Comparison of ENCODE assay signal across 11 cellular contexts in the genomic region with DNA sequence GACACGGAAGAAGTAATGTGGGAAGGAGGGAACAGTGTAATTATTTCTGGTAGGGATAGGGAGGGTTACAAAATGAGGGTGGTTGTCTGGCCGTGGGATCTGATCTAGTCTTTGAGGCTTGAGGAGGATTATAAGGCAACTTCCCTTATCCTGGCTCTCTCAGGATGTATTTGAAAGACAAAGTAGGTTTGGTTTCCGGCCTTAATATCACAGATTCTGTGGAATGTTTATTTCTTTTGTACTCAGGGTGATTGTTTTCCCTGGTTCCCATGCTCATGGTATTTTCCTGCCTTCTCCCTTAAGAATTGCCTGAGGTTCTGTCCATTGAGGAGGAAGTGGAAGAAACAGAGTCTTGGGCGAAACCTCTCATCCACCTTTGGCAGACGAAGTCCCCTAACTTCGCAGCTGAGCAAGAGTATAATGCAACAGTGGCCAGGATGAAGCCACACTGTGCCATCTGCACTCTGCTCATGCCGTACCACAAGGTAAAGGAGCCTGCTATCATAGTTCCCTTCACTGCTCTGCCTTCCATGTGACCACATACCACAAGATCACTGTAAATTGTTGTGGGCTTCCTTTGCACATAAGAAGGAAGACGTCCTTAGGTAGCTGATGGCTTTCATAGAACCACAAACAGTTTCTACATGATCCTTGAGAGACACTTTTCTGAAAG.
DNase-seq lines count a peak whose midpoint lies in the region; ATAC-seq, FAIRE-seq and TF ChIP-seq lines count a peak whose summit lies in the region.
"Had no signal": no experiment of that assay in that cellular context is flagged by ENCODE, and none has a peak within 500 bp of the region (broad histone marks: within the 10 kb centered on the region; RNA-seq: fewer than 3 reads in every experiment).

No MANE protein-coding gene starts in this region.

- H3K4me3 ChIP-seq in right lobe of liver (no peak overlapping the region), HepG2 (replicated peaks in 1 of 3; ENCODE audit: insufficient read depth in 1 of 3, low read depth in 2 of 3, low read length in 3 of 3) (no peak overlapping the region), pancreas (no peak overlapping the region)
- H3K4me3 ChIP-seq in Jurkat, Clone E6-1 (ENCODE audit: low read length) = no peak overlapping the region

- no peaks in the 10 kb centered on the region for H3K79me2 ChIP-seq in HepG2 (ENCODE audit: insufficient read depth, low read length)
- H3K79me2 ChIP-seq: parathyroid adenoma had no signal

- BruUV-seq in HepG2 (replicated peaks; lab: Mats Ljungman, UMichigan) = no TSS peak

- DNase-seq in right lobe of liver (no peak), HepG2 (ENCODE audit: low spot score) (no peak), pancreas (no peak), NCI-H1105 (lab: John Stamatoyannopoulos, UW) (no peak)
- DNase-seq in Jurkat, Clone E6-1 (ENCODE audit: low read depth, low spot score) = peak; percentile 96
- peak; percentile 32 for DNase-seq in activated T-helper 2 cell treated with anti-CD3 and anti-CD28 coated beads, Interferon-gamma antibody, Interleukin-2, Interleukin-4, amounts not matched to agents 10 μg/mL and 5 μg/mL and 100 μg/mL, durations not matched to agents 14 hours and 24 hours and 36 hours (ENCODE audit: low spot score)
- DNase-seq: kidney glomerular epithelial cell, NCI-H2029 treated with DMSO at 0.1 percent for 48 hours had no signal

- no peak overlapping the region for H3K4me2 ChIP-seq in HepG2 (ENCODE audit: low read depth, low read length)

- CTCF ChIA-PET in HepG2 (lab: Yijun Ruan, JAX; ENCODE audit: low intra/inter-chr PET ratio, low total read pairs) = no interaction called here

- peaks cover 18% of the 10 kb centered on the region for H3K4me1 Mint-ChIP-seq in activated T-helper 2 cell treated with anti-CD3 and anti-CD28 coated beads, Interferon-gamma antibody, Interleukin-2, Interleukin-4, amounts not matched to agents 10 μg/mL and 5 μg/mL and 100 μg/mL, durations not matched to agents 14 hours and 24 hours and 36 hours (ENCODE audit: low read depth)

- no peak for TF ChIP-seq EP300 in HepG2 (IDR thresholded peaks at IDR 0.05; ENCODE audit: low read depth in 2 of 2, low read length in 2 of 2)
- TF ChIP-seq EP300 in HepG2 (CRISPR knock-in tag; IDR thresholded peaks at IDR 0.05; ENCODE audit: borderline replicate concordance) = no peak

- H3K27ac Mint-ChIP-seq in activated T-helper 2 cell treated with anti-CD3 and anti-CD28 coated beads, Interferon-gamma antibody, Interleukin-2, Interleukin-4, amounts not matched to agents 10 μg/mL and 5 μg/mL and 100 μg/mL, durations not matched to agents 14 hours and 24 hours and 36 hours = no peak overlapping the region

- peaks cover 14% of the 10 kb centered on the region for H3K9me3 Mint-ChIP-seq in activated T-helper 2 cell treated with anti-CD3 and anti-CD28 coated beads, Interferon-gamma antibody, Interleukin-2, Interleukin-4, amounts not matched to agents 10 μg/mL and 5 μg/mL and 100 μg/mL, durations not matched to agents 14 hours and 24 hours and 36 hours

- H3K27ac ChIP-seq in right lobe of liver (no peak overlapping the region), HepG2 (ENCODE audit: extremely low read length, insufficient read depth, low read length) (no peak overlapping the region), pancreas (no peak overlapping the region)
- H3K27ac ChIP-seq: parathyroid adenoma had no signal

- no peak overlapping the region for H3K9ac ChIP-seq in HepG2 (ENCODE audit: insufficient read depth, low read depth, low read length)
- H3K9ac ChIP-seq: parathyroid adenoma had no signal

- POLR2A ChIA-PET in HepG2 (lab: Yijun Ruan, JAX) = no interaction called here

- H3K27me3 ChIP-seq in right lobe of liver (no peaks in the 10 kb centered on the region), HepG2 (ENCODE audit: control insufficient read depth in 1 of 2, insufficient read depth in 2 of 2, low read length in 2 of 2) (no peaks in the 10 kb centered on the region), pancreas (no peaks in the 10 kb centered on the region)

- ATAC-seq in right lobe of liver (peak; percentile 18 to 28 (median 24)), HepG2 (no peak), HG02798 (IDR thresholded peaks at IDR 0.05; ENCODE audit: poor library complexity, unreplicated experiment) (no peak), pancreas (no peak), GM21367 (IDR thresholded peaks at IDR 0.05; ENCODE audit: unreplicated experiment) (no peak)

- H3K4me3 Mint-ChIP-seq in activated T-helper 2 cell treated with anti-CD3 and anti-CD28 coated beads, Interferon-gamma antibody, Interleukin-2, Interleukin-4, amounts not matched to agents 10 μg/mL and 5 μg/mL and 100 μg/mL, durations not matched to agents 14 hours and 24 hours and 36 hours (ENCODE audit: low read depth) = no peak overlapping the region

- H2AFZ ChIP-seq in HepG2 (ENCODE audit: low read length) = no peak overlapping the region
- H2AFZ ChIP-seq: parathyroid adenoma had no signal

- H3K36me3 Mint-ChIP-seq in activated T-helper 2 cell treated with anti-CD3 and anti-CD28 coated beads, Interferon-gamma antibody, Interleukin-2, Interleukin-4, amounts not matched to agents 10 μg/mL and 5 μg/mL and 100 μg/mL, durations not matched to agents 14 hours and 24 hours and 36 hours (ENCODE audit: low read depth) = peaks cover 66% of the 10 kb centered on the region

- H3K36me3 ChIP-seq in right lobe of liver (peaks cover 0 to 21% (median 4%) of the 10 kb centered on the region in 4 donors), HepG2 (replicated peaks in 1 of 2; ENCODE audit: control insufficient read depth in 1 of 2, insufficient read depth in 2 of 2, low read length in 2 of 2) (peaks cover 12 to 40% of the 10 kb centered on the region in 2 experiments), pancreas (peaks cover 0 to 16% (median 13%) of the 10 kb centered on the region in 3 donors)

- H3K9me3 ChIP-seq in right lobe of liver = no peaks in the 10 kb centered on the region
- no peaks in the 10 kb centered on the region for H3K9me3 ChIP-seq in HepG2 (ENCODE audit: low read length)
- no peaks in the 10 kb centered on the region for H3K9me3 ChIP-seq in pancreas

- in situ Hi-C loops in HepG2 (cut with HindIII; ENCODE audit: extremely low pct_ligation_motif_present, low pct_unique_long_range_greater_than_20kb) = no loop called here

- FAIRE-seq in HepG2 (lab: Jason Lieb, UNC) (no peak), pancreas (lab: Jason Lieb, UNC) (no peak)

- no peak for TF ChIP-seq CTCF in right lobe of liver (IDR thresholded peaks at IDR 0.05)
- no peak for TF ChIP-seq CTCF in HepG2 (CRISPR knock-in tag; IDR thresholded peaks at IDR 0.05)
- TF ChIP-seq CTCF in pancreas (IDR thresholded peaks at IDR 0.05) = no peak

- H3K4me1 ChIP-seq in right lobe of liver (no peaks in the 10 kb centered on the region), HepG2 (ENCODE audit: insufficient read depth, low read length) (no peaks in the 10 kb centered on the region), pancreas (no peaks in the 10 kb centered on the region)
- H3K4me1 ChIP-seq: parathyroid adenoma had no signal

- intact Hi-C loops in right lobe of liver (cut with DNase I) = no loop called here
- intact Hi-C loops in HepG2 (cut with micrococcal nuclease; ENCODE audit: unreplicated experiment) = no loop called here
- intact Hi-C loops in activated T-helper 2 cell treated with anti-CD3 and anti-CD28 coated beads, Interferon-gamma antibody, Interleukin-2, Interleukin-4, amounts not matched to agents 10 μg/mL and 5 μg/mL and 100 μg/mL, durations not matched to agents 14 hours and 24 hours and 36 hours (cut with micrococcal nuclease) = loop anchor here (5.0 kb wide), 1 partner anchor 34 kb away; no protein-coding TSS in a partner anchor
- intact Hi-C loops in pancreas (cut with DNase I) = no loop called here

- no peaks in the 10 kb centered on the region for H4K20me1 ChIP-seq in HepG2 (ENCODE audit: insufficient read depth, low read length)

- no peaks in the 10 kb centered on the region for H3K27me3 Mint-ChIP-seq in activated T-helper 2 cell treated with anti-CD3 and anti-CD28 coated beads, Interferon-gamma antibody, Interleukin-2, Interleukin-4, amounts not matched to agents 10 μg/mL and 5 μg/mL and 100 μg/mL, durations not matched to agents 14 hours and 24 hours and 36 hours (ENCODE audit: low read depth)

- 80% methylated on average over 7 of the region's 8 CpGs for WGBS in right lobe of liver (ENCODE audit: insufficient coverage, low coverage, low lambda C conversion rate, missing lambda C conversion rate)
- 95% methylated on average over 7 of the region's 8 CpGs for WGBS in HepG2 (ENCODE audit: low lambda C conversion rate)
- WGBS in pancreas, 2 donors = 87 to 88% methylated on average over 8 of the region's 8 CpGs

- TF ChIP-seq RAD21 in HepG2 (CRISPR knock-in tag; IDR thresholded peaks at IDR 0.05) = no peak

- TF ChIP-seq POLR2A in right lobe of liver (IDR thresholded peaks at IDR 0.05) (no peak), HepG2 (IDR thresholded peaks at IDR 0.05; ENCODE audit: insufficient read depth in 1 of 2, low read depth in 2 of 2, low read length in 2 of 2) (no peak)

TF ChIP-seq in HepG2, 621 proteins besides CTCF, POLR2A, EP300 and RAD21 (continues in another document):
- TF ChIP-seq ZNF576 (CRISPR knock-in tag; IDR thresholded peaks at IDR 0.05) = no peak
- TF ChIP-seq, protein P1, sequence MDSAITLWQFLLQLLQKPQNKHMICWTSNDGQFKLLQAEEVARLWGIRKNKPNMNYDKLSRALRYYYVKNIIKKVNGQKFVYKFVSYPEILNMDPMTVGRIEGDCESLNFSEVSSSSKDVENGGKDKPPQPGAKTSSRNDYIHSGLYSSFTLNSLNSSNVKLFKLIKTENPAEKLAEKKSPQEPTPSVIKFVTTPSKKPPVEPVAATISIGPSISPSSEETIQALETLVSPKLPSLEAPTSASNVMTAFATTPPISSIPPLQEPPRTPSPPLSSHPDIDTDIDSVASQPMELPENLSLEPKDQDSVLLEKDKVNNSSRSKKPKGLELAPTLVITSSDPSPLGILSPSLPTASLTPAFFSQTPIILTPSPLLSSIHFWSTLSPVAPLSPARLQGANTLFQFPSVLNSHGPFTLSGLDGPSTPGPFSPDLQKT (CRISPR knock-in tag; IDR thresholded peaks at IDR 0.05; ENCODE audit: borderline replicate concordance) = no peak
- no peak for TF ChIP-seq CBX5 (CRISPR knock-in tag; IDR thresholded peaks at IDR 0.05; ENCODE audit: borderline replicate concordance)
- TF ChIP-seq ZBTB3 (CRISPR knock-in tag; IDR thresholded peaks at IDR 0.05; ENCODE audit: borderline replicate concordance, low read depth) = no peak
- no peak for TF ChIP-seq THAP7 (CRISPR knock-in tag; IDR thresholded peaks at IDR 0.05)
- no peak for TF ChIP-seq ZFP90 (CRISPR knock-in tag; IDR thresholded peaks at IDR 0.05; ENCODE audit: borderline replicate concordance)

Comparison
In these comparisons a context has a peak if more than half of its experiments do, and no peak if none do; other contexts are left out.
1. ATAC-seq: peak in right lobe of liver (4 of 4); none in HepG2 (single experiment), HG02798 (single experiment), pancreas (0 of 4) and GM21367 (single experiment).
2. DNase-seq: peak in Jurkat, Clone E6-1 (single experiment) and activated T-helper 2 cell treated with anti-CD3 and anti-CD28 coated beads, Interferon-gamma antibody, Interleukin-2, Interleukin-4, amounts not matched to agents 10 μg/mL and 5 μg/mL and 100 μg/mL, durations not matched to agents 14 hours and 24 hours and 36 hours (single experiment); none in right lobe of liver (0 of 3), HepG2 (single experiment), pancreas (0 of 6) and NCI-H1105 (single experiment).